11 cellular contexts compared by ENCODE assay signal in genomic region chr4:67131224-67131623, GRCh38.
DNase-seq lines count a peak whose midpoint lies in the region; ATAC-seq and TF ChIP-seq lines count a peak whose summit lies in the region.
"Had no signal": no experiment of that assay in that cellular context is flagged by ENCODE, and none has a peak within 500 bp of the region (broad histone marks: within the 10 kb centered on the region; RNA-seq: fewer than 3 reads in every experiment).

No MANE protein-coding gene starts in this region.

- no peak overlapping the region for H3K4me3 ChIP-seq in GM12865 (ENCODE audit: low read depth, low read length)
- H3K4me3 ChIP-seq: left lung had no signal

- ATAC-seq in GM19438 (IDR thresholded peaks at IDR 0.05; ENCODE audit: low read depth, unreplicated experiment) (peak; percentile 60), HG02885 (IDR thresholded peaks at IDR 0.05; ENCODE audit: poor library complexity, unreplicated experiment) (peak; percentile 98), HG03575 (IDR thresholded peaks at IDR 0.05; ENCODE audit: extremely low read depth, insufficient number of reproducible peaks, low FRiP score, unreplicated experiment) (peak; percentile 97)
- ATAC-seq: left lung had no signal

- DNase-seq in GM12865 (ENCODE audit: low read depth) (peak; percentile 4), COR-L47 (lab: John Stamatoyannopoulos, UW) (no peak), DMS53 (lab: John Stamatoyannopoulos, UW) (no peak), AG08395 (ENCODE audit: low spot score) (no peak)
- no peak for DNase-seq in stimulated activated CD4-positive, alpha-beta T cell treated with anti-CD3 and anti-CD28 coated beads, Interleukin-4, amount 100 ng/mL, for 1 hour
- DNase-seq: left lung, NCI-H1417, T1000 had no signal

- TF ChIP-seq CTCF in GM12865 (IDR thresholded peaks at IDR 0.05; ENCODE audit: insufficient read depth, low read depth, low read length, missing control alignments): no peak
